In the genomic region with DNA sequence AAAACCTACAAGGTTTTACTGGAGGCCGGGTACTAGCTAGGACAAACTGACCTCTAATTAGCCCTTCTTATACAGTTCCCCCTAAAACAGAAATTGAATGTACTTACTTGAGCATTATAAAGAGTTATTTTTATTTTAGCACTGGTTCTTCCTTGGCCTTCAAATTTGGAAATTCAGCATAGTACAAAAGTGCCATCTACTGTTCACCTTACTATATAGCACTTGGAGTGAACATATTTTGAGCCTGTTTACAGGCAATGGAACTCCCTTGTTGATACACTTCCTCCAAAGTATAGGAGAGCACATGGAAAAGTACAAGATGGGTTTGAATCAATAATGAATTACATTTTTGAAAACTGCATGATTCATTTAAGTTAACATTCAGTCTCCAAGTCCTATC, we compare ENCODE assay signal across 2 cellular contexts.
TF ChIP-seq lines count a peak whose summit lies in the region.

No MANE protein-coding gene starts in this region.

TF ChIP-seq in A549, 52 proteins besides CTCF, POLR2A, EP300 and RAD21:
- TF ChIP-seq SMC3 (IDR thresholded peaks at IDR 0.05): peak; percentile 85
- TF ChIP-seq NR3C1 (IDR thresholded peaks at IDR 0.05): no peak

TF ChIP-seq in H1, 55 proteins besides CTCF, POLR2A, EP300 and RAD21:
- TF ChIP-seq TCF12 (IDR thresholded peaks at IDR 0.05; ENCODE audit: low read depth, low read length) (no peak), GABPA (IDR thresholded peaks at IDR 0.05; ENCODE audit: borderline replicate concordance, insufficient read depth, low read length) (no peak), TBP (IDR thresholded peaks at IDR 0.05; ENCODE audit: low read depth, low read length) (no peak), MAFK (IDR thresholded peaks at IDR 0.05; ENCODE audit: low read depth, low read length) (no peak), BACH1 (IDR thresholded peaks at IDR 0.05; ENCODE audit: low read length) (no peak), ZNF274 (IDR thresholded peaks at IDR 0.05; ENCODE audit: borderline replicate concordance, extremely low read depth, low read length) (no peak)
TF ChIP-seq in H1: peak in this region for 0.
